Comparison of ENCODE assay signal across 16 cellular contexts in the genomic region with DNA sequence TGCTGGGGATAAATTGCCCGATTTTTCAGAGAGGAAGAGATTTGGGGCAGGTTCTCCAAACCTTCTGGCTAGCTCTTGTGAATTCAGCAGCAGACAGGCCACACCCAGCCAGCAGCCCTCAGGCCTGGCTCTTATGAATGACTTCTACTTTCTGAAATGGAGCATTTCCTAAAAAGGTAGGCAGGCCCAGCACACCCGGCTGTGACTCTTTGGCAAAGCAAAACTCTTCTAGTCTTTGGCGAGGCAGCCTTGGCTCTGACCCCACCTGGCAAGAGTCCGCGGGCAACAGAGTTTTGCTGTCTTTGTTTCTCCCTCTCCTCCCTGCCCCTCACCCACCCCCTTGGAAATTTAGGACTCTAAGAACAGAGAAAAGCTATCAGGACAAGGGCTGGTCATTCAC.
"Had no signal": no experiment of that assay in that cellular context is flagged by ENCODE, and none has a peak within 500 bp of the region (broad histone marks: within the 10 kb centered on the region; RNA-seq: fewer than 3 reads in every experiment).

No MANE protein-coding gene starts in this region.

- H3K27me3 ChIP-seq: neural progenitor cell had no signal

- FAIRE-seq: colon, urothelium cell line had no signal

- H3K4me3 ChIP-seq: lung, neural progenitor cell had no signal

- H3K27ac ChIP-seq: neural progenitor cell, VCaP had no signal

- H3K36me3 ChIP-seq: neural progenitor cell had no signal

- DNase-seq: activated CD4-positive, alpha-beta memory T cell treated with anti-CD3 and anti-CD28 coated beads for 36 hours; activated CD8-positive, alpha-beta memory T cell treated with anti-CD3 and anti-CD28 coated beads, Interleukin-2, amount 10 ng/mL, durations not matched to agents 7 days and 5 days; activated naive CD4-positive, alpha-beta T cell treated with anti-CD3 and anti-CD28 coated beads, Interleukin-2, amount 10 ng/mL, durations not matched to agents 7 days and 5 days; activated T-cell treated with anti-CD3 and anti-CD28 coated beads, Interleukin-2, amount 50 U/mL, for 1 hour; erythroblast; kidney glomerular epithelial cell; midbrain; stimulated activated CD4-positive, alpha-beta T cell treated with anti-CD3 and anti-CD28 coated beads, Interleukin-1b, Interleukin-23, amount 100 ng/mL, for 48 hours; stimulated activated naive CD8-positive, alpha-beta T cell treated with anti-CD3 and anti-CD28 coated beads, Interleukin-15, amount 100 ng/mL, for 72 hours; T-helper 1 cell; T1000 had no signal
